In the genomic region with DNA sequence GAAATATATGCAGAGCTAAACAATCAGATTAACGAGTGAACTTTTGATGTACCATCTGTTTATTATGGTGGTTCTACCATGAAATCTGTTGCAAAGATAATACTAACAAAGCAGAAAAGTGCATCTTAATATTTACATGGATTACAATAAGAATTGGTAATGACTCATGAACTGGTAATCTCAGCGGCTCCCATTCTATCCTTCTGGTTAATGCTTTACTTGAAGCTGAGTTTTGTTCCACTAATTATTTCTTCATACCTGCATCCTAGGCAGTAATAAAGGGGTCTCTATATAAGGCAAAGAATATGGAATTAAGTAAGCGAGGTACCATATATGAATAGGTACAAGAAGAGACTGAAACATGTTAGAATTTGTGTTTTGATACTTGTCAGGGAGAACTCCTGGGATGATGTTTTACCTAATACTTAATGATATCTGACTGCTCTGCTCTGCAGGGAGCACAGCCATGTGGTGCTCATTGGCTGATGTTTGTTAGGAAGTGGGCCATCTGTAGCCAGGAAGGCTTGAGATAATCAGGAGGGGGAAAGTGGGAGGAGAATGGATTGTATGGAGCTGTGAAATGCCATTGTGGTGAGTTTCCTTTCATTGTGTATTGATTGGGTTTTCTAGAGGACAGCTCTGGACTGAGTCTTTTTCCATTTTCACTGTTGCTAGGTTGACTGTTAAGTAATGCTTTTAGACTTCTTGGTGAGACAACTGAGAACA, we compare ENCODE assay signal across 11 cellular contexts. TPM values are rescaled to one million over a fixed set of nuclear protein-coding genes. Genes with fewer than 3 reads are reported as not detected.
DNase-seq lines count a peak whose midpoint lies in the region; ATAC-seq lines count a peak whose summit lies in the region.
"Had no signal": no experiment of that assay in that cellular context is flagged by ENCODE, and none has a peak within 500 bp of the region (broad histone marks: within the 10 kb centered on the region; RNA-seq: fewer than 3 reads in every experiment).

No MANE protein-coding gene starts in this region.

- DNase-seq in NCI-H748 (lab: John Stamatoyannopoulos, UW; ENCODE audit: unreplicated experiment) (peak; percentile 35), NCI-H748 treated with DMSO at 0.1 percent for 48 hours (lab: John Stamatoyannopoulos, UW) (no peak), SK-N-DZ (ENCODE audit: low spot score) (peak; percentile 37), glomerular endothelial cell (ENCODE audit: extremely low read depth, low read depth, low spot score) (peak; percentile 82), skeletal muscle cell (ENCODE audit: low read depth) (peak; percentile 22), left lobe of liver (ENCODE audit: low spot score) (no peak), GF-D8 (lab: John Stamatoyannopoulos, UW) (no peak)
- DNase-seq: activated CD4-positive, CD25-positive, alpha-beta regulatory T cell treated with anti-CD3 and anti-CD28 coated beads, Interleukin-2, amount 50 U/mL, for 72 hours; activated naive CD8-positive, alpha-beta T cell treated with anti-CD3 and anti-CD28 coated beads for 36 hours had no signal

- no peak overlapping the region for H3K4me3 ChIP-seq in skeletal muscle cell (ENCODE audit: low read depth, low read length)
- H3K4me3 ChIP-seq: gastroesophageal sphincter had no signal

- ATAC-seq in GM21423 (IDR thresholded peaks at IDR 0.05; ENCODE audit: unreplicated experiment) (no peak), left lobe of liver (no peak)
- ATAC-seq: gastroesophageal sphincter had no signal

RNA-seq across cellular contexts. Expression of a gene that starts 52.6 kb away (rescaled TPM):
- polyA plus RNA-seq in SK-N-DZ (2014; cell fraction: cytosol; rRNA removed), result 13.8 and 15.6 TPM in 2 replicates
- polyA plus RNA-seq in SK-N-DZ (2014; cell fraction: nucleus; rRNA removed), result 7.1 and 8.0 TPM in 2 replicates
- total RNA-seq in glomerular endothelial cell, result 4.7 and 8.8 TPM in 2 replicates
- 2.6 TPM for total RNA-seq in left lobe of liver

Comparison
In these comparisons a context has a peak if more than half of its experiments do, and no peak if none do; other contexts are left out.
1. DNase-seq: peak in NCI-H748 (single experiment), SK-N-DZ (single experiment), glomerular endothelial cell (single experiment) and skeletal muscle cell (single experiment); none in NCI-H748 treated with DMSO at 0.1 percent for 48 hours (single experiment), left lobe of liver (single experiment) and GF-D8 (single experiment).